ENCODE assay signal across 25 cellular contexts in genomic region chr1:188642585-188643168, GRCh38.
DNase-seq lines count a peak whose midpoint lies in the region; ATAC-seq and TF ChIP-seq lines count a peak whose summit lies in the region.
"Had no signal": no experiment of that assay in that cellular context is flagged by ENCODE, and none has a peak within 500 bp of the region (broad histone marks: within the 10 kb centered on the region; RNA-seq: fewer than 3 reads in every experiment).

No MANE protein-coding gene starts in this region.

- ATAC-seq in lung (ENCODE audit: insufficient read depth, low FRiP score) (peak; percentile 27), GM21423 (IDR thresholded peaks at IDR 0.05; ENCODE audit: unreplicated experiment) (no peak)
- ATAC-seq: activated CD8-positive, alpha-beta memory T cell treated with anti-CD3 and anti-CD28 coated beads, Interleukin-2, amount 10 ng/mL, durations not matched to agents 7 days and 5 days; activated naive CD8-positive, alpha-beta T cell treated with anti-CD3 and anti-CD28 coated beads, Interleukin-2, amount 50 U/mL, for 24 hours; activated T-helper 17 cell treated with anti-CD3 and anti-CD28 coated beads, Interleukin-2, amount 50 U/mL, for 72 hours; left cardiac atrium; natural killer cell treated with Interleukin-12 subunit alpha and Interleukin-12 subunit beta and Interleukin-15 and Interleukin-18, amount 100 ng/mL, for 72 hours; sciatic nerve; T-cell had no signal

- H3K36me3 ChIP-seq in lung (ENCODE audit: control insufficient read depth in 2 of 2, insufficient read depth in 2 of 2, low read length in 2 of 2), result no peaks in the 10 kb centered on the region
- H3K36me3 ChIP-seq: BLaER1 treated with 17β-estradiol and CSF1 and Interleukin-3, amounts not matched to agents 10 nM and 100 nM; brain microvascular endothelial cell had no signal

- CTCF ChIA-PET in GM10248 (lab: Yijun Ruan, JAX), result no interaction called here

- no peaks in the 10 kb centered on the region for H3K4me1 ChIP-seq in lung (ENCODE audit: control insufficient read depth in 2 of 2, insufficient read depth in 2 of 2, low read length in 2 of 2)
- H3K4me1 ChIP-seq: BLaER1 treated with 17β-estradiol and CSF1 and Interleukin-3, amounts not matched to agents 10 nM and 100 nM; parathyroid adenoma had no signal

- DNase-seq in DMS153 (lab: John Stamatoyannopoulos, UW) (peak; percentile 11), DMS153 treated with DMSO at 0.1 percent for 48 hours (lab: John Stamatoyannopoulos, UW; ENCODE audit: unreplicated experiment) (no peak), NCI-H187 (lab: John Stamatoyannopoulos, UW) (peak; percentile 90 to 97), NCI-H510A (lab: John Stamatoyannopoulos, UW) (peak; percentile 40), lung (ENCODE audit: low spot score) (peak; percentile 38), COLO668 (lab: John Stamatoyannopoulos, UW; ENCODE audit: unreplicated experiment) (no peak), GM10248 (ENCODE audit: extremely low spot score) (no peak)
- DNase-seq: 8988T; activated CD4-positive, alpha-beta T cell treated with anti-CD3 and anti-CD28 coated beads for 48 hours; activated CD8-positive, alpha-beta memory T cell treated with anti-CD3 and anti-CD28 coated beads, Interleukin-2, amount 10 ng/mL, durations not matched to agents 7 days and 5 days; activated naive CD8-positive, alpha-beta T cell treated with anti-CD3 and anti-CD28 coated beads, Interleukin-2, amount 50 U/mL, for 24 hours; brain microvascular endothelial cell; GM23248; left cardiac atrium; NCI-H446 treated with DMSO at 0.1 percent for 48 hours; SHP77 treated with DMSO at 0.1 percent for 48 hours; T-cell had no signal

- H3K27ac ChIP-seq in lung (ENCODE audit: low read depth in 1 of 2, low read length in 1 of 2), result no peak overlapping the region
- H3K27ac ChIP-seq: BLaER1 treated with 17β-estradiol and CSF1 and Interleukin-3, amounts not matched to agents 10 nM and 100 nM; brain microvascular endothelial cell; coronary artery; GM23248; HL-60; parathyroid adenoma had no signal

- TF ChIP-seq CTCF in lung (IDR thresholded peaks at IDR 0.05; ENCODE audit: control extremely low read depth, extremely low read depth) (no peak), GM10248 (IDR thresholded peaks at IDR 0.05; ENCODE audit: control extremely low read depth, extremely low read depth, low read depth, missing control alignments) (no peak)

- H3K4me3 ChIP-seq in lung, result no peak overlapping the region
- H3K4me3 ChIP-seq: BLaER1 treated with 17β-estradiol and CSF1 and Interleukin-3, amounts not matched to agents 10 nM and 100 nM; coronary artery; GM23248 had no signal

- H3K9me3 ChIP-seq in lung (ENCODE audit: control insufficient read depth in 2 of 2, insufficient read depth in 1 of 2, low read length in 1 of 2), result no peaks in the 10 kb centered on the region
- H3K9me3 ChIP-seq: BLaER1 treated with 17β-estradiol and CSF1 and Interleukin-3, amounts not matched to agents 10 nM and 100 nM had no signal

- POLR2A ChIA-PET in GM10248 (lab: Yijun Ruan, JAX), result no interaction called here

- 73 to 85% methylated on average over 7 of the region's 7 CpGs for WGBS in lung, 2 donors

- no peaks in the 10 kb centered on the region for H3K27me3 ChIP-seq in lung (ENCODE audit: control insufficient read depth, insufficient read depth)
- H3K27me3 ChIP-seq: BLaER1 treated with 17β-estradiol and CSF1 and Interleukin-3, amounts not matched to agents 10 nM and 100 nM; brain microvascular endothelial cell had no signal

Comparison
In these comparisons a context has a peak if more than half of its experiments do, and no peak if none do; other contexts are left out.
1. DNase-seq: peak in DMS153 (single experiment), NCI-H187 (2 of 2), NCI-H510A (single experiment) and lung (single experiment); none in DMS153 treated with DMSO at 0.1 percent for 48 hours (single experiment), COLO668 (single experiment) and GM10248 (single experiment).